Comparison of ENCODE assay signal across 19 cellular contexts in the genomic region with DNA sequence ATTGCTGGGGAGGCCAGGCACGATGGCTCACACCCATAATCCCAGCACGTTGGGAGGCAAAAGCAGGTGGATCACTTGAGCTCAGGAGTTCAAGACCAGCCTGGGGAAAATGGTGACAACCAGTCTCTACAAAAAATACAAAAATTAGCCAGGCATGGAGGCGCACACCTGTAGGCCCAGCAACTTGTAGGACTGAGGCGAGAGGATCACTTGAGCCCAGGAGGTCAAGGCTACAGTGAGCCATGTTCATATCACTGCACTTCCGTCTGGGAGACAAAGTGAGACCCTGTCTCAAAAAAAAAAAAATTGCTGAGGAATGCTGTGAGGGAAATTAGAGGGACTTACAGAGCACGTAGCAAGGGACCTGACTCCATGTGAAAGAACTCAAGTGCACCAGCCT. TPM values are rescaled to one million over a fixed set of nuclear protein-coding genes. Genes with fewer than 3 reads are reported as not detected.
DNase-seq lines count a peak whose midpoint lies in the region; ATAC-seq and TF ChIP-seq lines count a peak whose summit lies in the region.
"Had no signal": no experiment of that assay in that cellular context is flagged by ENCODE, and none has a peak within 500 bp of the region (broad histone marks: within the 10 kb centered on the region; RNA-seq: fewer than 3 reads in every experiment).

No MANE protein-coding gene starts in this region.

- peaks cover 34% of the 10 kb centered on the region for H3K4me1 Mint-ChIP-seq in stimulated activated naive CD8-positive, alpha-beta T cell treated with anti-CD3 and anti-CD28 coated beads, Interleukin-15, Interleukin-2, amounts not matched to agents 100 ng/mL and 50 ng/mL, for 24 hours (ENCODE audit: low read depth)
- H3K4me1 Mint-ChIP-seq in stimulated activated naive CD8-positive, alpha-beta T cell treated with anti-CD3 and anti-CD28 coated beads, Interleukin-15, amount 100 ng/mL, for 72 hours, result peaks cover 57% of the 10 kb centered on the region

- no peak overlapping the region for H2AFZ ChIP-seq in PC-9
- H2AFZ ChIP-seq: GM23248 had no signal

- peaks cover 47% of the 10 kb centered on the region for H3K36me3 Mint-ChIP-seq in stimulated activated naive CD8-positive, alpha-beta T cell treated with anti-CD3 and anti-CD28 coated beads, Interleukin-15, Interleukin-2, amounts not matched to agents 100 ng/mL and 50 ng/mL, for 24 hours (ENCODE audit: low read depth)

- H3K9me2 ChIP-seq in PC-9 (ENCODE audit: insufficient read depth), result no peaks in the 10 kb centered on the region

- H3K79me2 ChIP-seq in PC-9 (ENCODE audit: low read depth), result peaks cover 30% of the 10 kb centered on the region; the same call in 1 of the 2 replicates

- H3K36me3 ChIP-seq in PC-9 (ENCODE audit: low read depth), result peaks cover 49% of the 10 kb centered on the region

- peak overlapping the region; percentile 49 for H3K27ac Mint-ChIP-seq in stimulated activated naive CD8-positive, alpha-beta T cell treated with anti-CD3 and anti-CD28 coated beads, Interleukin-15, Interleukin-2, amounts not matched to agents 100 ng/mL and 50 ng/mL, for 24 hours
- no peak overlapping the region for H3K27ac Mint-ChIP-seq in stimulated activated naive CD8-positive, alpha-beta T cell treated with anti-CD3 and anti-CD28 coated beads, Interleukin-15, amount 100 ng/mL, for 72 hours
- H3K27ac Mint-ChIP-seq: CD4-positive, alpha-beta T cell; HFFc6 had no signal

- H3K4me1 ChIP-seq in PC-9 (replicated peaks; ENCODE audit: insufficient read depth), result peaks cover 98% of the 10 kb centered on the region

- H3K4me3 ChIP-seq in PC-9, result no peak overlapping the region
- H3K4me3 ChIP-seq: GM23248, SJSA1 had no signal

- CTCF ChIA-PET in PC-9 (lab: Charles Lee), result interaction anchor here (0.6 to 18.7 kb wide), 2 partner anchors 46 to 115 kb away, joined by 3 to 407 read pairs; no protein-coding TSS in a partner anchor

- H3K27me3 Mint-ChIP-seq in stimulated activated naive CD8-positive, alpha-beta T cell treated with anti-CD3 and anti-CD28 coated beads, Interleukin-15, Interleukin-2, amounts not matched to agents 100 ng/mL and 50 ng/mL, for 24 hours, result no peaks in the 10 kb centered on the region
- no peaks in the 10 kb centered on the region for H3K27me3 Mint-ChIP-seq in stimulated activated naive CD8-positive, alpha-beta T cell treated with anti-CD3 and anti-CD28 coated beads, Interleukin-15, amount 100 ng/mL, for 72 hours
- H3K27me3 Mint-ChIP-seq: CD4-positive, alpha-beta T cell had no signal

- H3K4me2 ChIP-seq in PC-9, result no peak overlapping the region

- H4K20me1 ChIP-seq in PC-9 (ENCODE audit: insufficient read depth), result no peaks in the 10 kb centered on the region

- H3K9me3 ChIP-seq in PC-9 (ENCODE audit: insufficient read depth, low read depth), result no peaks in the 10 kb centered on the region
- H3K9me3 ChIP-seq: SJSA1 had no signal

- POLR2A ChIA-PET in PC-9 (lab: Charles Lee; ENCODE audit: unreplicated experiment), result no interaction called here

- no peaks in the 10 kb centered on the region for H3K9me3 Mint-ChIP-seq in stimulated activated naive CD8-positive, alpha-beta T cell treated with anti-CD3 and anti-CD28 coated beads, Interleukin-15, Interleukin-2, amounts not matched to agents 100 ng/mL and 50 ng/mL, for 24 hours
- no peaks in the 10 kb centered on the region for H3K9me3 Mint-ChIP-seq in stimulated activated naive CD8-positive, alpha-beta T cell treated with anti-CD3 and anti-CD28 coated beads, Interleukin-15, amount 100 ng/mL, for 72 hours
- H3K9me3 Mint-ChIP-seq: CD4-positive, alpha-beta T cell; HFFc6 had no signal

- peak overlapping the region; percentile 99 for H3K27ac ChIP-seq in PC-9
- H3K27ac ChIP-seq in epithelial cell of prostate, result peak overlapping the region; percentile 99
- H3K27ac ChIP-seq: GM23248, SJSA1 had no signal

- no TSS peak for BruUV-seq in PC-9 (replicated peaks; lab: Mats Ljungman, UMichigan)

- H3F3A ChIP-seq in PC-9 (ENCODE audit: insufficient read depth, low read depth), result peaks cover 76% of the 10 kb centered on the region

- no peak for TF ChIP-seq CTCF in PC-9 (conservative IDR thresholded peaks at IDR 0.05)

- intact Hi-C loops in PC-9 (cut with micrococcal nuclease; ENCODE audit: unreplicated experiment), result loop anchor here (5.0 kb wide), 1 partner anchor 252 kb away; no protein-coding TSS in a partner anchor

- H3K27me3 ChIP-seq in PC-9 (ENCODE audit: insufficient read depth, low read depth), result no peaks in the 10 kb centered on the region
- H3K27me3 ChIP-seq: SJSA1 had no signal

- H3K4me3 Mint-ChIP-seq in stimulated activated naive CD8-positive, alpha-beta T cell treated with anti-CD3 and anti-CD28 coated beads, Interleukin-15, Interleukin-2, amounts not matched to agents 100 ng/mL and 50 ng/mL, for 24 hours, result no peak overlapping the region
- no peak overlapping the region for H3K4me3 Mint-ChIP-seq in stimulated activated naive CD8-positive, alpha-beta T cell treated with anti-CD3 and anti-CD28 coated beads, Interleukin-15, amount 100 ng/mL, for 72 hours
- H3K4me3 Mint-ChIP-seq: CD4-positive, alpha-beta T cell; HFFc6 had no signal

- no peak for ATAC-seq in stimulated activated naive CD8-positive, alpha-beta T cell treated with anti-CD3 and anti-CD28 coated beads, Interleukin-15, amount 100 ng/mL, for 72 hours

- no peak for DNase-seq in stimulated activated naive CD8-positive, alpha-beta T cell treated with anti-CD3 and anti-CD28 coated beads, Interleukin-15, amount 100 ng/mL, for 72 hours
- DNase-seq in PC-9 (no peak), epithelial cell of prostate (ENCODE audit: low read depth, low spot score) (no peak), NCI-H69 (lab: John Stamatoyannopoulos, UW) (no peak), NCI-H1930 (lab: John Stamatoyannopoulos, UW) (no peak)
- DNase-seq in stimulated activated CD4-positive, alpha-beta T cell treated with anti-CD3 and anti-CD28 coated beads, Interleukin-12 subunit alpha, Interleukin-12 subunit beta, amount 100 ng/mL, for 4 hours, result no peak
- DNase-seq in activated effector memory CD4-positive, alpha-beta T cell treated with anti-CD3 and anti-CD28 coated beads, Interleukin-2, amount 50 U/mL, for 16 hours, result no peak
- DNase-seq: ACHN; CD4-positive, alpha-beta T cell; DMS79 treated with DMSO at 0.1 percent for 48 hours; GDM1; GM23248; HFFc6; Kasumi-1; NCI-H2029 treated with DMSO at 0.1 percent for 48 hours; NCI-H510A; RPMI8226 had no signal

RNA-seq across cellular contexts. Expression of a gene that starts 40.8 kb away (rescaled TPM):
- 74.4 and 164 TPM in 2 replicates for total RNA-seq in PC-9 (2021)

RNA-seq across cellular contexts. Expression of a gene that starts 50.0 kb away (rescaled TPM):
- 220 and 272 TPM in 2 replicates for total RNA-seq in PC-9 (2021)
